In genomic region chr6:26342106-26342999, GRCh38 we compare ENCODE assay signal across 8 cellular contexts. TPM values are rescaled to one million over a fixed set of nuclear protein-coding genes. Genes with fewer than 3 reads are reported as not detected.
DNase-seq lines count a peak whose midpoint lies in the region; ATAC-seq and TF ChIP-seq lines count a peak whose summit lies in the region.

No MANE protein-coding gene starts in this region.

- H3K36me3 Mint-ChIP-seq in T-cell, result no peaks in the 10 kb centered on the region

- H3K4me1 ChIP-seq in iPS-15b (ENCODE audit: control insufficient read depth, insufficient read depth, low read length), result no peaks in the 10 kb centered on the region
- peaks cover 0 to 7% (median 4%) of the 10 kb centered on the region in 4 donors for H3K4me1 ChIP-seq in tibial artery

- H3K9me3 ChIP-seq in iPS-15b (ENCODE audit: control insufficient read depth, insufficient read depth, low read length) (no peaks in the 10 kb centered on the region), tibial artery (no peaks in the 10 kb centered on the region)

- no peak for DNase-seq in T-cell
- DNase-seq in hepatic stellate cell (ENCODE audit: low spot score), result no peak
- DNase-seq in tibial artery, result no peak
- no peak for DNase-seq in DMS79 (lab: John Stamatoyannopoulos, UW)
- no peak for DNase-seq in MV-4-11 (lab: John Stamatoyannopoulos, UW)

- H3K9me3 Mint-ChIP-seq in T-cell, result no peaks in the 10 kb centered on the region

- H3K36me3 ChIP-seq in iPS-15b (ENCODE audit: control insufficient read depth, insufficient read depth, low read length) (no peaks in the 10 kb centered on the region), tibial artery (no peaks in the 10 kb centered on the region)

- peak overlapping the region; percentile 72 to 82 (median 77) for H3K4me3 Mint-ChIP-seq in T-cell

- POLR2A ChIA-PET in T-cell (lab: Charles Lee), result interaction anchor here (0.7 to 1.2 kb wide), 2 partner anchors 171 to 1551 kb away, joined by 5 to 11 read pairs; a partner anchor contains a TSS

- H3K9ac ChIP-seq in iPS-15b (ENCODE audit: low read depth, low read length), result peak overlapping the region; percentile 0

- H3K27me3 ChIP-seq in iPS-15b (ENCODE audit: control insufficient read depth, insufficient read depth, low read length) (no peaks in the 10 kb centered on the region), tibial artery (peaks cover 0 to 27% of the 10 kb centered on the region in 2 donors)

- H3K27me3 Mint-ChIP-seq in T-cell, result peaks cover 0 to 1% of the 10 kb centered on the region in 2 donors

- peaks cover 4 to 11% (median 8%) of the 10 kb centered on the region in 3 donors for H3K4me1 Mint-ChIP-seq in T-cell

- TF ChIP-seq CTCF in tibial artery (IDR thresholded peaks at IDR 0.05), result no peak

- CTCF ChIA-PET in T-cell (lab: Charles Lee), result interaction anchor here (0.5 to 2.0 kb wide), 14 partner anchors 13 to 253 kb away, joined by 3 to 16 read pairs (median 4); no protein-coding TSS in a partner anchor

- peak overlapping the region in 1 of 2 donors; percentile 59 for H3K27ac Mint-ChIP-seq in T-cell

- no peak overlapping the region for H3K27ac ChIP-seq in tibial artery

- intact Hi-C loops in tibial artery (cut with DNase I; ENCODE audit: low total_unique reads), result loop anchor here (5.0 kb wide), 1 partner anchor 255 kb away; the partner anchor contains the start of gene ABT1

- ATAC-seq in GM18517 (IDR thresholded peaks at IDR 0.05; ENCODE audit: unreplicated experiment), result peak; percentile 70
- ATAC-seq in HG02870 (IDR thresholded peaks at IDR 0.05; ENCODE audit: unreplicated experiment), result peak; percentile 74
- peak; percentile 14 to 43 (median 28) for ATAC-seq in T-cell (replicated peaks in 1 of 4)

- H3K4me3 ChIP-seq in iPS-15b (ENCODE audit: low read depth, low read length), result peak overlapping the region; percentile 69
- no peak overlapping the region for H3K4me3 ChIP-seq in tibial artery

RNA-seq across cellular contexts. Expression of gene BTN3A2, which starts 22.6 kb away (rescaled TPM):
- total RNA-seq in T-cell, result 100 to 1,000 TPM; 135 to 314 (median 224) TPM

RNA-seq across cellular contexts. Expression of gene BTN2A2, which starts 40.6 kb away (rescaled TPM):
- 10 to 100 TPM; 18.6 to 29.2 (median 21.3) TPM for total RNA-seq in T-cell

RNA-seq across cellular contexts. Expression of gene BTN3A1, which starts 59.7 kb away (rescaled TPM):
- total RNA-seq in T-cell, result 100 to 1,000 TPM; 205 to 270 (median 210) TPM
